In genomic region chr19:12000152-12000981, GRCh38 we compare ENCODE assay signal across 12 cellular contexts. TPM values are rescaled to one million over a fixed set of nuclear protein-coding genes. Genes with fewer than 3 reads are reported as not detected.
DNase-seq lines count a peak whose midpoint lies in the region; ATAC-seq lines count a peak whose summit lies in the region.
"Had no signal": no experiment of that assay in that cellular context is flagged by ENCODE, and none has a peak within 500 bp of the region (broad histone marks: within the 10 kb centered on the region; RNA-seq: fewer than 3 reads in every experiment).

No MANE protein-coding gene starts in this region.

- ATAC-seq in HG03108 (IDR thresholded peaks at IDR 0.05; ENCODE audit: unreplicated experiment), result peak; percentile 58
- peak; percentile 94 to 95 for ATAC-seq in activated naive CD4-positive, alpha-beta T cell treated with anti-CD3 and anti-CD28 coated beads, Interleukin-2, amount 50 U/mL, for 72 hours
- peak; percentile 88 to 92 for ATAC-seq in stimulated activated naive B cell treated with anti-CD40 and anti-IgM and Interleukin-4, amounts not matched to agents 10 μg/mL and 1 μg/mL and 100 μg/mL, for 72 hours (replicated peaks)
- no peak for ATAC-seq in HG03025 (IDR thresholded peaks at IDR 0.05; ENCODE audit: low FRiP score, unreplicated experiment)

- H3K27ac Mint-ChIP-seq in activated naive CD4-positive, alpha-beta T cell treated with anti-CD3 and anti-CD28 coated beads, Interleukin-2, amount 50 U/mL, for 72 hours, result peak overlapping the region; percentile 11 to 71
- peak overlapping the region; percentile 79 for H3K27ac Mint-ChIP-seq in stimulated activated naive B cell treated with anti-CD40 and anti-IgM and Interleukin-4, amounts not matched to agents 10 μg/mL and 1 μg/mL and 100 μg/mL, for 72 hours

- peak in 2 of 3 donors; percentile 11 to 20 for DNase-seq in stimulated activated CD4-positive, alpha-beta T cell treated with anti-CD3 and anti-CD28 coated beads, Interleukin-12 subunit alpha, Interleukin-12 subunit beta, amount 100 ng/mL, for 48 hours (ENCODE audit: low read depth in 2 of 3, low spot score in 1 of 3)
- no peak for DNase-seq in stimulated activated CD4-positive, alpha-beta T cell treated with anti-CD3 and anti-CD28 coated beads, Interleukin-2, amount 100 ng/mL, for 48 hours
- DNase-seq in activated naive CD4-positive, alpha-beta T cell treated with anti-CD3 and anti-CD28 coated beads, Interleukin-2, amount 50 U/mL, for 72 hours (ENCODE audit: low spot score in 2 of 2), result peak in 1 of 2 donors; percentile 35
- DNase-seq in stimulated activated naive B cell treated with anti-CD40 and anti-IgM and Interleukin-4, amounts not matched to agents 10 μg/mL and 1 μg/mL and 100 μg/mL, for 72 hours, result peak; percentile 14
- DNase-seq in UCSD-AML1 (lab: John Stamatoyannopoulos, UW; ENCODE audit: unreplicated experiment), result no peak
- DNase-seq in ureter (ENCODE audit: low spot score), result no peak
- DNase-seq: dorsolateral prefrontal cortex, head of caudate nucleus, NCI-H2081 treated with DMSO at 0.1 percent for 48 hours had no signal

- H3K36me3 Mint-ChIP-seq in activated naive CD4-positive, alpha-beta T cell treated with anti-CD3 and anti-CD28 coated beads, Interleukin-2, amount 50 U/mL, for 72 hours, result peaks cover 0 to 40% of the 10 kb centered on the region in 2 donors
- peaks cover 11 to 24% of the 10 kb centered on the region in 2 donors for H3K36me3 Mint-ChIP-seq in stimulated activated naive B cell treated with anti-CD40 and anti-IgM and Interleukin-4, amounts not matched to agents 10 μg/mL and 1 μg/mL and 100 μg/mL, for 72 hours

- H3K4me1 Mint-ChIP-seq in stimulated activated naive B cell treated with anti-CD40 and anti-IgM and Interleukin-4, amounts not matched to agents 10 μg/mL and 1 μg/mL and 100 μg/mL, for 72 hours, result peaks cover 23 to 40% of the 10 kb centered on the region in 2 donors

- H3K9me3 Mint-ChIP-seq in activated naive CD4-positive, alpha-beta T cell treated with anti-CD3 and anti-CD28 coated beads, Interleukin-2, amount 50 U/mL, for 72 hours, result peaks cover 0 to 10% of the 10 kb centered on the region in 2 donors
- H3K9me3 Mint-ChIP-seq in stimulated activated naive B cell treated with anti-CD40 and anti-IgM and Interleukin-4, amounts not matched to agents 10 μg/mL and 1 μg/mL and 100 μg/mL, for 72 hours, result no peaks in the 10 kb centered on the region

- H3K27me3 Mint-ChIP-seq in stimulated activated naive B cell treated with anti-CD40 and anti-IgM and Interleukin-4, amounts not matched to agents 10 μg/mL and 1 μg/mL and 100 μg/mL, for 72 hours, result no peaks in the 10 kb centered on the region

- peak overlapping the region; percentile 57 to 69 for H3K4me3 Mint-ChIP-seq in stimulated activated naive B cell treated with anti-CD40 and anti-IgM and Interleukin-4, amounts not matched to agents 10 μg/mL and 1 μg/mL and 100 μg/mL, for 72 hours

RNA-seq across cellular contexts. Expression of gene ZNF433, which starts 35.1 kb away (rescaled TPM):
- 1 to 10 TPM; 1.4 to 1.8 TPM for total RNA-seq in activated naive CD4-positive, alpha-beta T cell treated with anti-CD3 and anti-CD28 coated beads, Interleukin-2, amount 50 U/mL, for 72 hours
- total RNA-seq in ureter, result 20.0 TPM

RNA-seq across cellular contexts. Expression of gene ZNF763, which starts 35.5 kb away (rescaled TPM):
- 1 to 10 TPM in 1 of 2 donors, under 1 TPM in 1; 0.82 to 1.0 TPM for total RNA-seq in activated naive CD4-positive, alpha-beta T cell treated with anti-CD3 and anti-CD28 coated beads, Interleukin-2, amount 50 U/mL, for 72 hours
- total RNA-seq in ureter, result 8.7 TPM

RNA-seq across cellular contexts. Expression of gene ZNF878, which starts 52.4 kb away (rescaled TPM):
- total RNA-seq in activated naive CD4-positive, alpha-beta T cell treated with anti-CD3 and anti-CD28 coated beads, Interleukin-2, amount 50 U/mL, for 72 hours, result 1 to 10 TPM in 1 of 2 donors, under 1 TPM in 1; 0.59 to 1.3 TPM
- total RNA-seq in ureter, result 1.1 TPM
- total RNA-seq: mononuclear cell had no signal

Comparison
In these comparisons a context has a peak if more than half of its experiments do, and no peak if none do; other contexts are left out.
1. DNase-seq: peak in stimulated activated CD4-positive, alpha-beta T cell treated with anti-CD3 and anti-CD28 coated beads, Interleukin-12 subunit alpha, Interleukin-12 subunit beta, amount 100 ng/mL, for 48 hours (2 of 3) and stimulated activated naive B cell treated with anti-CD40 and anti-IgM and Interleukin-4, amounts not matched to agents 10 μg/mL and 1 μg/mL and 100 μg/mL, for 72 hours (single experiment); none in stimulated activated CD4-positive, alpha-beta T cell treated with anti-CD3 and anti-CD28 coated beads, Interleukin-2, amount 100 ng/mL, for 48 hours (0 of 2), UCSD-AML1 (single experiment) and ureter (single experiment).